18 cellular contexts compared by ENCODE assay signal in the genomic region with DNA sequence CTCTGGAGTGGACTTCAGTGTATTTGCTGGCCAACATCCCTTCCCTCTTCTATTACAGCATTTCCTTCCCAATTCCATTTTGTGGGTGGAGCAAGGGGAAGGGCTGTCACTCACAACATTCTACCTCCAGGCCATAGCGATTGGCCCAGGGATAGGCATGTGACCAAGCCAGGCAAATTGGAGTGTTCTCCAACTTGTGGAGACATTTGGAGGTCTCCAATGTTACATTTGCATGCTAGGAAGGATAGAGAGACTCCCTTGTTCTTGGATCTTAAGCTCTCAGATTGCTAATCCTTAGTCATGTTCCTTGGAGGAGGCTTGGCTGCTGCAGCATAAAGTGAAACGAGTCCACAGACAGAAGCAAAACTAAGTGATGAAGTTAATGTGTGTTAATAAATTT.
A peak's percentile ranks its signal among the peaks of the same experiment; 100 is the strongest.
DNase-seq lines count a peak whose midpoint lies in the region; ATAC-seq and TF ChIP-seq lines count a peak whose summit lies in the region.
"Had no signal": no experiment of that assay in that cellular context is flagged by ENCODE, and none has a peak within 500 bp of the region (broad histone marks: within the 10 kb centered on the region; RNA-seq: fewer than 3 reads in every experiment).

No MANE protein-coding gene starts in this region.

- no peak overlapping the region for H2AK5ac ChIP-seq in IMR-90 (ENCODE audit: low read depth, low read length)

- no peak for ATAC-seq in IMR-90 (ENCODE audit: low read depth)
- ATAC-seq in HG02588 (IDR thresholded peaks at IDR 0.05; ENCODE audit: unreplicated experiment) = no peak
- ATAC-seq: Right ventricle myocardium inferior had no signal

- no peak overlapping the region for H3K4me3 ChIP-seq in GM23248
- H3K4me3 ChIP-seq in IMR-90 (ENCODE audit: insufficient read depth, low read depth, low read length) = no peak overlapping the region
- H3K4me3 ChIP-seq in foreskin fibroblast (ENCODE audit: low read depth in 1 of 2, low read length in 2 of 2) = no peak overlapping the region

- H4K8ac ChIP-seq in IMR-90 (ENCODE audit: low read depth in 2 of 2, low read length in 2 of 2) = no peak overlapping the region

- no TSS peak for BruUV-seq in IMR-90 (replicated peaks; lab: Mats Ljungman, UMichigan)

- TF ChIP-seq CTCF in IMR-90 (conservative IDR thresholded peaks at IDR 0.05; ENCODE audit: low read depth, low read length) (no peak), foreskin fibroblast (IDR thresholded peaks at IDR 0.05; ENCODE audit: low read depth, low read length) (no peak), GM10266 (IDR thresholded peaks at IDR 0.05; ENCODE audit: control insufficient read depth, insufficient read depth, low read depth, missing control alignments) (no peak)

- H3K27me3 Mint-ChIP-seq in activated T-helper 2 cell treated with anti-CD3 and anti-CD28 coated beads, Interferon-gamma antibody, Interleukin-2, Interleukin-4, amounts not matched to agents 10 μg/mL and 5 μg/mL and 100 μg/mL, durations not matched to agents 14 hours and 24 hours and 36 hours (ENCODE audit: low read depth) = no peaks in the 10 kb centered on the region

- in situ Hi-C loops in GM23248 (cut with MboI) = no loop called here
- in situ Hi-C loops in IMR-90 (cut with MboI; ENCODE audit: low sequenced_read_pairs) = no loop called here

- H3K56ac ChIP-seq in IMR-90 (ENCODE audit: extremely low read depth, insufficient read depth, low read length) = no peak overlapping the region

- H3K36me3 ChIP-seq in GM23248 (ENCODE audit: low read depth) (no peaks in the 10 kb centered on the region), IMR-90 (ENCODE audit: control insufficient read depth, insufficient read depth, low read length) (no peaks in the 10 kb centered on the region)

- H4K91ac ChIP-seq in IMR-90 (ENCODE audit: insufficient read depth, low read depth, low read length) = no peak overlapping the region

- peaks cover 53% of the 10 kb centered on the region for H3K4me1 Mint-ChIP-seq in activated T-helper 2 cell treated with anti-CD3 and anti-CD28 coated beads, Interferon-gamma antibody, Interleukin-2, Interleukin-4, amounts not matched to agents 10 μg/mL and 5 μg/mL and 100 μg/mL, durations not matched to agents 14 hours and 24 hours and 36 hours (ENCODE audit: low read depth)

- no peaks in the 10 kb centered on the region for H3K9me3 ChIP-seq in GM23248 (ENCODE audit: low read depth)
- H3K9me3 ChIP-seq in IMR-90 (ENCODE audit: control insufficient read depth, insufficient read depth, low read length) = no peaks in the 10 kb centered on the region

- H3K9ac ChIP-seq in GM23248 = no peak overlapping the region
- no peak overlapping the region for H3K9ac ChIP-seq in IMR-90 (ENCODE audit: low read depth, low read length)
- H3K9ac ChIP-seq: SK-N-SH had no signal

- no peak overlapping the region for H4K5ac ChIP-seq in IMR-90 (ENCODE audit: low read depth, low read length)

- no peaks in the 10 kb centered on the region for H3K79me1 ChIP-seq in IMR-90 (ENCODE audit: low read depth in 1 of 2, low read length in 2 of 2)

- peaks cover 25% of the 10 kb centered on the region for H3K36me3 Mint-ChIP-seq in activated T-helper 2 cell treated with anti-CD3 and anti-CD28 coated beads, Interferon-gamma antibody, Interleukin-2, Interleukin-4, amounts not matched to agents 10 μg/mL and 5 μg/mL and 100 μg/mL, durations not matched to agents 14 hours and 24 hours and 36 hours (ENCODE audit: low read depth)

- H3K23ac ChIP-seq in IMR-90 (ENCODE audit: low read depth, low read length) = no peak overlapping the region

- peaks cover 38% of the 10 kb centered on the region for H3F3A ChIP-seq in GM23248 (ENCODE audit: insufficient read depth)

- H3K4me2 ChIP-seq in GM23248 (ENCODE audit: unreplicated experiment) (no peak overlapping the region), IMR-90 (ENCODE audit: low read depth, low read length) (no peak overlapping the region)
- H3K4me2 ChIP-seq: SK-N-SH had no signal

- no peak overlapping the region for H3K18ac ChIP-seq in IMR-90 (ENCODE audit: low read depth, low read length)

- H3K4me1 ChIP-seq in GM23248 (ENCODE audit: insufficient read depth) (peaks cover 26% of the 10 kb centered on the region), IMR-90 (ENCODE audit: control insufficient read depth, insufficient read depth, low read length) (peaks cover 6% of the 10 kb centered on the region; the same call in 1 of the 2 replicates)

- H2AFZ ChIP-seq in GM23248 (no peak overlapping the region), IMR-90 (replicated peaks; ENCODE audit: low read length, poor library complexity) (no peak overlapping the region)

- CTCF ChIA-PET in IMR-90 (lab: Yijun Ruan, JAX) = no interaction called here

- dilution Hi-C loops in IMR-90 (cut with HindIII; ENCODE audit: low sequenced_read_pairs, unreplicated experiment) = no loop called here

- no peaks in the 10 kb centered on the region; the same call in 1 of the 2 replicates for H3K9me1 ChIP-seq in IMR-90 (ENCODE audit: insufficient read depth, low read length)

- TF ChIP-seq RAD21 in IMR-90 (IDR thresholded peaks at IDR 0.05; ENCODE audit: low read length) = no peak

- H2BK5ac ChIP-seq in IMR-90 (ENCODE audit: low read depth, low read length, poor library complexity, severe bottlenecking) = no peak overlapping the region

- TF ChIP-seq POLR2A in IMR-90 (IDR thresholded peaks at IDR 0.05; ENCODE audit: low read depth, low read length) = no peak

- H3K27me3 ChIP-seq in GM23248 (replicated peaks; ENCODE audit: insufficient read depth) (no peaks in the 10 kb centered on the region), IMR-90 (ENCODE audit: control insufficient read depth, insufficient read depth, low read length) (no peaks in the 10 kb centered on the region; the same call in 1 of the 2 replicates)

- no peak overlapping the region for H3K14ac ChIP-seq in IMR-90 (replicated peaks; ENCODE audit: low read depth, low read length)

- H3K4me3 Mint-ChIP-seq in activated T-helper 2 cell treated with anti-CD3 and anti-CD28 coated beads, Interferon-gamma antibody, Interleukin-2, Interleukin-4, amounts not matched to agents 10 μg/mL and 5 μg/mL and 100 μg/mL, durations not matched to agents 14 hours and 24 hours and 36 hours (ENCODE audit: low read depth) = no peak overlapping the region
- H3K4me3 Mint-ChIP-seq: CD8-positive, alpha-beta memory T cell had no signal

- peak; percentile 68 for DNase-seq in GM23248
- DNase-seq in IMR-90 = peak; percentile 29
- DNase-seq in activated T-helper 2 cell treated with anti-CD3 and anti-CD28 coated beads, Interferon-gamma antibody, Interleukin-2, Interleukin-4, amounts not matched to agents 10 μg/mL and 5 μg/mL and 100 μg/mL, durations not matched to agents 14 hours and 24 hours and 36 hours (ENCODE audit: low spot score) = no peak
- peak; percentile 12 to 47 for DNase-seq in foreskin fibroblast
- no peak for DNase-seq in iPS-NIHi11 (ENCODE audit: low spot score)
- DNase-seq in AG20443 (ENCODE audit: low spot score) = no peak
- no peak for DNase-seq in GM10266 (ENCODE audit: extremely low spot score)
- DNase-seq: CD8-positive, alpha-beta memory T cell; DND-41; H7; KBM-7; NCI-H1105 treated with DMSO at 0.1 percent for 48 hours; NCI-H187 treated with DMSO at 0.1 percent for 48 hours; NCI-H2171; NCI-H774; SK-N-SH had no signal

- H2AK9ac ChIP-seq in IMR-90 (replicated peaks; ENCODE audit: low read depth, low read length, poor library complexity) = no peak overlapping the region

- H3K4ac ChIP-seq in IMR-90 (ENCODE audit: low read depth, low read length) = no peak overlapping the region

- H4K20me1 ChIP-seq in GM23248 (ENCODE audit: insufficient read depth) (no peaks in the 10 kb centered on the region), IMR-90 (ENCODE audit: insufficient read depth, low read length) (no peaks in the 10 kb centered on the region)

- intact Hi-C loops in IMR-90 (cut with micrococcal nuclease) = no loop called here
- intact Hi-C loops in activated T-helper 2 cell treated with anti-CD3 and anti-CD28 coated beads, Interferon-gamma antibody, Interleukin-2, Interleukin-4, amounts not matched to agents 10 μg/mL and 5 μg/mL and 100 μg/mL, durations not matched to agents 14 hours and 24 hours and 36 hours (cut with micrococcal nuclease) = loop anchor here (5.0 to 10.0 kb wide), 2 partner anchors 225 to 1103 kb away; partner anchors contain the start of gene ARHGAP12

- WGBS in GM23248 (ENCODE audit: low coverage in 1 of 2, low lambda C conversion rate in 2 of 2, missing lambda C conversion rate in 2 of 2), 2 experiments = 39 to 49% methylated on average over 2 of the region's 2 CpGs
- WGBS in IMR-90 (ENCODE audit: extremely low coverage in 2 of 2, insufficient read length in 1 of 2), 2 experiments = no CpG with 5 or more reads among the region's 2 CpGs

- H2BK15ac ChIP-seq in IMR-90 (ENCODE audit: low read depth, low read length) = no peak overlapping the region

- POLR2A ChIA-PET in IMR-90 (lab: Charles Lee; ENCODE audit: unreplicated experiment) = no interaction called here

- H2BK20ac ChIP-seq in IMR-90 (ENCODE audit: low read depth, low read length) = no peak overlapping the region

- H3K27ac ChIP-seq in GM23248 = no peak overlapping the region
- no peak overlapping the region for H3K27ac ChIP-seq in IMR-90 (ENCODE audit: insufficient read depth, low read length)

- no peak overlapping the region for H2BK120ac ChIP-seq in IMR-90 (ENCODE audit: low read depth, low read length)

- no peaks in the 10 kb centered on the region for H3K9me2 ChIP-seq in GM23248 (ENCODE audit: insufficient read depth)
- H3K9me2 ChIP-seq: SK-N-SH had no signal

- H3K27ac Mint-ChIP-seq in activated T-helper 2 cell treated with anti-CD3 and anti-CD28 coated beads, Interferon-gamma antibody, Interleukin-2, Interleukin-4, amounts not matched to agents 10 μg/mL and 5 μg/mL and 100 μg/mL, durations not matched to agents 14 hours and 24 hours and 36 hours = peak overlapping the region; percentile 94
- H3K27ac Mint-ChIP-seq: CD8-positive, alpha-beta memory T cell had no signal

- no peaks in the 10 kb centered on the region for H3K79me2 ChIP-seq in GM23248 (ENCODE audit: insufficient read depth)

- peaks cover 23% of the 10 kb centered on the region for H3K9me3 Mint-ChIP-seq in activated T-helper 2 cell treated with anti-CD3 and anti-CD28 coated beads, Interferon-gamma antibody, Interleukin-2, Interleukin-4, amounts not matched to agents 10 μg/mL and 5 μg/mL and 100 μg/mL, durations not matched to agents 14 hours and 24 hours and 36 hours

TF ChIP-seq in IMR-90, 13 proteins besides CTCF, POLR2A, EP300 and RAD21:
- TF ChIP-seq USF2 (IDR thresholded peaks at IDR 0.05; ENCODE audit: low read depth, low read length) (peak; percentile 42; the same call in 1 of the 2 replicates), CEBPB (IDR thresholded peaks at IDR 0.05; ENCODE audit: low read depth, low read length) (no peak), SMC3 (IDR thresholded peaks at IDR 0.05; ENCODE audit: low read depth, low read length) (no peak)

Comparison
In these comparisons a context has a peak if more than half of its experiments do, and no peak if none do; other contexts are left out.
1. DNase-seq: peak in GM23248 (single experiment), IMR-90 (single experiment) and foreskin fibroblast (2 of 2); none in activated T-helper 2 cell treated with anti-CD3 and anti-CD28 coated beads, Interferon-gamma antibody, Interleukin-2, Interleukin-4, amounts not matched to agents 10 μg/mL and 5 μg/mL and 100 μg/mL, durations not matched to agents 14 hours and 24 hours and 36 hours (single experiment), iPS-NIHi11 (single experiment), AG20443 (single experiment) and GM10266 (single experiment).